Comparison of ENCODE assay signal across 20 cellular contexts in the genomic region with DNA sequence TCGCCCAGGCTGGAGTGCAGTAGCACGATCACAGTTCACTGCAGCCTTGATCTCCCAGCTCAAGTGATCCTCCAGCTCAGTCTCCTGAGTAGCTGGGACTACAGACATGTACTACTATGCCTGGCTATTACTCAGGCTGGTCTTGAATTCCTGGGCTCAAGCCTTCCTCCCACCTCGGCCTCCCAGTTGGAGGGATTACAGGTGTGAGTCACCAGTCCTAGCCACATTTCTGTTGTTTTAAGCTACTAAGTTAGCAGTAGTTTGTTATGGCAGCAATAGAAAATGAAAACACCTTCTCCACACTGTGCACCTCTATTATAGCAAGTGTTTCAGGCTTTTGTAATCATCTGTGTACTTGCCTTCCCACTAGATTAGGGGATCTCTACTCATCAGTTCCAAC.
DNase-seq lines count a peak whose midpoint lies in the region; ATAC-seq and TF ChIP-seq lines count a peak whose summit lies in the region.
"Had no signal": no experiment of that assay in that cellular context is flagged by ENCODE, and none has a peak within 500 bp of the region (broad histone marks: within the 10 kb centered on the region; RNA-seq: fewer than 3 reads in every experiment).

No MANE protein-coding gene starts in this region.

- H3K27me3 ChIP-seq in RWPE2 (ENCODE audit: insufficient read depth, poor library complexity, severe bottlenecking), result no peaks in the 10 kb centered on the region
- H3K27me3 ChIP-seq: ascending aorta; BLaER1 treated with 17β-estradiol and CSF1 and Interleukin-3, amounts not matched to agents 10 nM and 100 nM; transverse colon had no signal

- ATAC-seq in RWPE2 (ENCODE audit: low read depth) (peak; percentile 58; the same call in 2 of the 3 replicates), HG03095 (IDR thresholded peaks at IDR 0.05; ENCODE audit: unreplicated experiment) (no peak), GM19455 (IDR thresholded peaks at IDR 0.05; ENCODE audit: unreplicated experiment) (no peak)
- ATAC-seq: activated CD4-positive, CD25-positive, alpha-beta regulatory T cell treated with anti-CD3 and anti-CD28 coated beads, Interleukin-2, amount 50 U/mL, for 24 hours; esophagus mucosa had no signal

- H3K4me1 ChIP-seq in HEK293 (ENCODE audit: control insufficient read depth, insufficient read depth, low read length), result no peaks in the 10 kb centered on the region
- no peaks in the 10 kb centered on the region for H3K4me1 ChIP-seq in RWPE2 (ENCODE audit: insufficient read depth, poor library complexity, severe bottlenecking)
- H3K4me1 ChIP-seq: ascending aorta, transverse colon had no signal

- H3K9me3 Mint-ChIP-seq in activated T-cell treated with anti-CD3 and anti-CD28 coated beads, Interleukin-2, amount 50 U/mL, for 24 hours, result no peaks in the 10 kb centered on the region

- H3K9me3 ChIP-seq in HEK293 (ENCODE audit: control insufficient read depth, insufficient read depth, low read depth, low read length) (no peaks in the 10 kb centered on the region), RWPE2 (ENCODE audit: severe bottlenecking) (no peaks in the 10 kb centered on the region)
- H3K9me3 ChIP-seq: ascending aorta; BLaER1 treated with 17β-estradiol and CSF1 and Interleukin-3, amounts not matched to agents 10 nM and 100 nM; transverse colon had no signal

- no peaks in the 10 kb centered on the region for H3K36me3 Mint-ChIP-seq in activated T-cell treated with anti-CD3 and anti-CD28 coated beads, Interleukin-2, amount 50 U/mL, for 24 hours (ENCODE audit: low read depth)
- H3K36me3 Mint-ChIP-seq: mesothelial cell of epicardium had no signal

- H3K27ac Mint-ChIP-seq in activated T-cell treated with anti-CD3 and anti-CD28 coated beads, Interleukin-2, amount 50 U/mL, for 24 hours, result no peak overlapping the region
- H3K27ac Mint-ChIP-seq: dendritic cell treated with granulocyte-macrophage colony-stimulating factor and Interleukin-4, amounts not matched to agents 40 ng/mL and 50 ng/mL, for 4 days; mesothelial cell of epicardium had no signal

- POLR2A ChIA-PET in HEK293 (lab: Yijun Ruan, JAX), result no interaction called here

- H3K27ac ChIP-seq in HEK293 (ENCODE audit: extremely low read depth, low read depth, low read length) (no peak overlapping the region), RWPE2 (ENCODE audit: poor library complexity, severe bottlenecking) (no peak overlapping the region), epithelial cell of prostate (no peak overlapping the region)
- H3K27ac ChIP-seq: ascending aorta; BLaER1 treated with 17β-estradiol and CSF1 and Interleukin-3, amounts not matched to agents 10 nM and 100 nM; transverse colon had no signal

- CTCF ChIA-PET in HEK293 (lab: Yijun Ruan, JAX), result no interaction called here

- DNase-seq in RWPE2 (ENCODE audit: low spot score), result no peak
- peak; percentile 26 for DNase-seq in epithelial cell of prostate (ENCODE audit: low read depth, low spot score)
- DNase-seq in renal cortical epithelial cell (ENCODE audit: low read depth), result peak; percentile 85
- no peak for DNase-seq in activated T-cell treated with anti-CD3 and anti-CD28 coated beads, Interleukin-2, amount 50 U/mL, for 24 hours
- DNase-seq: activated gamma-delta T cell treated with Interleukin-2 at 50 U/mL for 16 hours; DMS 273 treated with DMSO at 0.1 percent for 48 hours; H7; NCI-H1694; NCI-H345; stimulated activated naive CD4-positive, alpha-beta T cell; transverse colon had no signal

- no peak for TF ChIP-seq CTCF in HEK293 (tag by site-specific recombination; IDR thresholded peaks at IDR 0.05)
- no peak for TF ChIP-seq CTCF in RWPE2 (IDR thresholded peaks at IDR 0.05; ENCODE audit: poor library complexity, severe bottlenecking)

- H3K27me3 Mint-ChIP-seq in activated T-cell treated with anti-CD3 and anti-CD28 coated beads, Interleukin-2, amount 50 U/mL, for 24 hours, result no peaks in the 10 kb centered on the region
- H3K27me3 Mint-ChIP-seq: dendritic cell treated with granulocyte-macrophage colony-stimulating factor and Interleukin-4, amounts not matched to agents 40 ng/mL and 50 ng/mL, for 4 days had no signal

- H3K36me3 ChIP-seq in HEK293 (ENCODE audit: control insufficient read depth in 2 of 2, insufficient read depth in 1 of 2, low read length in 2 of 2) (no peaks in the 10 kb centered on the region), RWPE2 (ENCODE audit: low read depth) (no peaks in the 10 kb centered on the region)
- H3K36me3 ChIP-seq: ascending aorta; BLaER1 treated with 17β-estradiol and CSF1 and Interleukin-3, amounts not matched to agents 10 nM and 100 nM; transverse colon had no signal

- H3K4me1 Mint-ChIP-seq in activated T-cell treated with anti-CD3 and anti-CD28 coated beads, Interleukin-2, amount 50 U/mL, for 24 hours (ENCODE audit: low read depth), result no peaks in the 10 kb centered on the region

- no peak overlapping the region for H3K4me3 Mint-ChIP-seq in activated T-cell treated with anti-CD3 and anti-CD28 coated beads, Interleukin-2, amount 50 U/mL, for 24 hours
- H3K4me3 Mint-ChIP-seq: dendritic cell treated with granulocyte-macrophage colony-stimulating factor and Interleukin-4, amounts not matched to agents 40 ng/mL and 50 ng/mL, for 4 days; mesothelial cell of epicardium had no signal

- no peak overlapping the region for H3K4me3 ChIP-seq in HEK293 (ENCODE audit: low read depth, low read length)
- H3K4me3 ChIP-seq in RWPE2 (ENCODE audit: severe bottlenecking), result no peak overlapping the region
- H3K4me3 ChIP-seq: ascending aorta; BLaER1 treated with 17β-estradiol and CSF1 and Interleukin-3, amounts not matched to agents 10 nM and 100 nM; transverse colon had no signal

TF ChIP-seq in HEK293, 187 proteins besides CTCF, POLR2A, EP300 and RAD21:
- TF ChIP-seq ZBTB44 (tag by site-specific recombination; IDR thresholded peaks at IDR 0.05), result no peak
- no peak for TF ChIP-seq ZNF274 (IDR thresholded peaks at IDR 0.05; ENCODE audit: low read length)
- TF ChIP-seq ZNF274 (tag by site-specific recombination; IDR thresholded peaks at IDR 0.05; ENCODE audit: borderline replicate concordance), result no peak
- peak; percentile 74 for TF ChIP-seq OSR2 (tag by site-specific recombination; IDR thresholded peaks at IDR 0.05)

Comparison
In these comparisons a context has a peak if more than half of its experiments do, and no peak if none do; other contexts are left out.
1. DNase-seq: peak in epithelial cell of prostate (single experiment) and renal cortical epithelial cell (single experiment); none in RWPE2 (single experiment) and activated T-cell treated with anti-CD3 and anti-CD28 coated beads, Interleukin-2, amount 50 U/mL, for 24 hours (single experiment).